Comparison of ENCODE assay signal across 8 cellular contexts in genomic region chr12:113358381-113359132, GRCh38. TPM values are rescaled to one million over a fixed set of nuclear protein-coding genes. Genes with fewer than 3 reads are reported as not detected.
DNase-seq lines count a peak whose midpoint lies in the region; ATAC-seq and TF ChIP-seq lines count a peak whose summit lies in the region.

Gene PLBD2, plus strand, starts transcription at chr12:113358587. Its CDS starts 14 bp downstream, at chr12:113358601.

- H3K4me3 ChIP-seq in ascending aorta (peak within 1 kb of the TSS; percentile 67 to 84), right cardiac atrium (ENCODE audit: low read length) (peak within 1 kb of the TSS; percentile 65), rectal smooth muscle tissue (ENCODE audit: low read length) (peak within 1 kb of the TSS; percentile 89), vagina (peak within 1 kb of the TSS; percentile 63 to 78)

- H3K9me3 ChIP-seq in ascending aorta: no peaks in the 10 kb centered on the region
- no peaks in the 10 kb centered on the region for H3K9me3 ChIP-seq in right cardiac atrium (ENCODE audit: control insufficient read depth, low read length)
- H3K9me3 ChIP-seq in vagina: no peaks in the 10 kb centered on the region

- peak within 1 kb of the TSS; percentile 79 for H3K27ac Mint-ChIP-seq in T-helper 2 cell treated with Interferon-gamma antibody and Interleukin-4, amounts not matched to agents 5 μg/mL and 100 μg/mL, for 36 hours

- H3K4me3 Mint-ChIP-seq in T-helper 2 cell treated with Interferon-gamma antibody and Interleukin-4, amounts not matched to agents 5 μg/mL and 100 μg/mL, for 36 hours: peak within 1 kb of the TSS; percentile 88

- DNase-seq in NCI-H1694 treated with DMSO at 0.1 percent for 48 hours (lab: John Stamatoyannopoulos, UW): peak; percentile 66
- peak; percentile 90 for DNase-seq in T-helper 2 cell treated with Interferon-gamma antibody and Interleukin-4, amounts not matched to agents 5 μg/mL and 100 μg/mL, for 36 hours (ENCODE audit: low spot score)
- DNase-seq in ascending aorta (ENCODE audit: low spot score in 2 of 2): peak; percentile 77 to 97
- peak; percentile 96 to 98 (median 98) for DNase-seq in right cardiac atrium
- DNase-seq in vagina (ENCODE audit: extremely low spot score in 2 of 2): peak in 1 of 2 donors; percentile 91

- H3K36me3 Mint-ChIP-seq in T-helper 2 cell treated with Interferon-gamma antibody and Interleukin-4, amounts not matched to agents 5 μg/mL and 100 μg/mL, for 36 hours (ENCODE audit: low read depth): no peaks in the 10 kb centered on the region

- peaks cover 3% of the 10 kb centered on the region for H3K27me3 Mint-ChIP-seq in T-helper 2 cell treated with Interferon-gamma antibody and Interleukin-4, amounts not matched to agents 5 μg/mL and 100 μg/mL, for 36 hours (ENCODE audit: low read depth)

- H3K36me3 ChIP-seq in ascending aorta: no peaks in the 10 kb centered on the region
- no peaks in the 10 kb centered on the region for H3K36me3 ChIP-seq in rectal smooth muscle tissue (ENCODE audit: control insufficient read depth, insufficient read depth, low read length)
- no peaks in the 10 kb centered on the region for H3K36me3 ChIP-seq in vagina

- no peaks in the 10 kb centered on the region for H3K9me3 Mint-ChIP-seq in T-helper 2 cell treated with Interferon-gamma antibody and Interleukin-4, amounts not matched to agents 5 μg/mL and 100 μg/mL, for 36 hours

- H3K4me1 ChIP-seq in ascending aorta (peaks cover 0 to 14% of the 10 kb centered on the region in 2 donors), right cardiac atrium (ENCODE audit: control insufficient read depth, insufficient read depth, low read length) (no peaks in the 10 kb centered on the region), rectal smooth muscle tissue (ENCODE audit: control insufficient read depth, insufficient read depth, low read length) (peaks cover 3% of the 10 kb centered on the region), vagina (peaks cover 31% of the 10 kb centered on the region)

- peak within 1 kb of the TSS; percentile 65 for H3K9ac ChIP-seq in rectal smooth muscle tissue (ENCODE audit: low read length)

- ATAC-seq in GM18502 (IDR thresholded peaks at IDR 0.05; ENCODE audit: poor library complexity, unreplicated experiment) (peak; percentile 90), HG02885 (IDR thresholded peaks at IDR 0.05; ENCODE audit: poor library complexity, unreplicated experiment) (peak; percentile 94), right cardiac atrium (peak; percentile 97)

- H3K27ac ChIP-seq in ascending aorta (peak within 1 kb of the TSS; percentile 86 to 88), right cardiac atrium (ENCODE audit: low read length) (peak within 1 kb of the TSS; percentile 82), rectal smooth muscle tissue (ENCODE audit: low read depth, low read length) (peak within 1 kb of the TSS; percentile 80), vagina (peak within 1 kb of the TSS; percentile 70)

- intact Hi-C loops in ascending aorta (cut with DNase I) (loop anchor here (1.0 to 2.0 kb wide), 4 partner anchors 23 to 608 kb away; partner anchors contain the start of genes DDX54, RBM19, RITA1 and SLC8B1), right cardiac atrium (cut with DNase I) (no loop called here), vagina (cut with DNase I) (no loop called here)

- peaks cover 6% of the 10 kb centered on the region for H3K4me1 Mint-ChIP-seq in T-helper 2 cell treated with Interferon-gamma antibody and Interleukin-4, amounts not matched to agents 5 μg/mL and 100 μg/mL, for 36 hours (ENCODE audit: low read depth)

- WGBS in right cardiac atrium: under 1% methylated on average over 67 of the region's 67 CpGs

- TF ChIP-seq POLR2A in vagina (IDR thresholded peaks at IDR 0.05): peak in 1 of 2 donors; percentile 40

- no peaks in the 10 kb centered on the region for H3K27me3 ChIP-seq in ascending aorta
- no peaks in the 10 kb centered on the region for H3K27me3 ChIP-seq in right cardiac atrium (ENCODE audit: control insufficient read depth, insufficient read depth)
- no peaks in the 10 kb centered on the region for H3K27me3 ChIP-seq in rectal smooth muscle tissue (ENCODE audit: control insufficient read depth, insufficient read depth, low read length)
- no peaks in the 10 kb centered on the region for H3K27me3 ChIP-seq in vagina

- peak in 1 of 3 experiments; percentile 16 for TF ChIP-seq CTCF in ascending aorta (IDR thresholded peaks at IDR 0.05)
- TF ChIP-seq CTCF in vagina (IDR thresholded peaks at IDR 0.05): no peak

RNA-seq across cellular contexts. Expression of gene PLBD2, which starts in this region (rescaled TPM):
- 55.1 TPM for total RNA-seq in ascending aorta
- 10 to 100 TPM; 48.4 to 54.3 (median 51.4) TPM for total RNA-seq in right cardiac atrium
- polyA plus RNA-seq in right cardiac atrium: 33.7 TPM
- total RNA-seq in vagina: 38.1 TPM
